ENCODE assay signal across 19 cellular contexts in the genomic region with DNA sequence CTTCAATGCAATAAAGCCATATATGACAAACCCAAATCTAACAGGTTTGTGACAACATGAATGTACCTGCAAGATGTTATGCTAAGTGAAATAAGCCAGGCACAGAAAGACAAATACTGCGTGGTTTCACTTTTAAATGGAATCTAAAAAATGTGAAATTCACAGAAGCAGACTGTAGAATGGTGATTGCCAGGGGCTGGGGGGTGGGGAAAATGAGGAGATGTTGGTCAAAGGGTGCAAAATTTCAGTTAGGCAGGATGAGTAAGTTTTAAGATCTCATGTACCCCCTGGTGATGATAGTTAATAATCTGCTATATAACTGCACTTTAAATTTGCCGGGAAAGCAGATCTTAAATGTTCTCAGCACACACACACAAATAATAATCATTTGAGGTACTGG.
DNase-seq lines count a peak whose midpoint lies in the region; TF ChIP-seq lines count a peak whose summit lies in the region.
"Had no signal": no experiment of that assay in that cellular context is flagged by ENCODE, and none has a peak within 500 bp of the region (broad histone marks: within the 10 kb centered on the region; RNA-seq: fewer than 3 reads in every experiment).

No MANE protein-coding gene starts in this region.

- DNase-seq in HK-2 (ENCODE audit: unreplicated experiment) (peak; percentile 17), adipocyte (ENCODE audit: low read depth) (peak; percentile 10), glomerular visceral epithelial cell (ENCODE audit: extremely low spot score) (peak; percentile 60), esophagus muscularis mucosa (ENCODE audit: extremely low spot score) (no peak), SW480 (ENCODE audit: low spot score) (no peak), NCI-H226 (no peak)
- DNase-seq in CD8-positive, alpha-beta memory T cell = no peak
- DNase-seq: AML-193, COR-L47, DMS153, H9, NCI-H1092, NCI-H146, NCI-H2081, NCI-H524, Right ventricle myocardium superior, SK-N-SH had no signal

- H3K4me3 Mint-ChIP-seq in CD8-positive, alpha-beta memory T cell = no peak overlapping the region
- H3K4me3 Mint-ChIP-seq: CD14-positive monocyte, H9 had no signal

- peaks cover 0 to 3% of the 10 kb centered on the region in 2 donors for H3K27me3 Mint-ChIP-seq in CD8-positive, alpha-beta memory T cell

- H3K9me3 ChIP-seq in adipocyte (ENCODE audit: control insufficient read depth, low read length) = no peaks in the 10 kb centered on the region
- no peaks in the 10 kb centered on the region for H3K9me3 ChIP-seq in esophagus muscularis mucosa
- no peaks in the 10 kb centered on the region for H3K9me3 ChIP-seq in CD8-positive, alpha-beta memory T cell (ENCODE audit: low read length)
- H3K9me3 ChIP-seq: SK-N-SH had no signal

- peaks cover 0 to 1% (median 0%) of the 10 kb centered on the region in 3 donors for H3K36me3 Mint-ChIP-seq in CD8-positive, alpha-beta memory T cell
- H3K36me3 Mint-ChIP-seq: CD14-positive monocyte had no signal

- H3K79me2 ChIP-seq in ACC112 (ENCODE audit: control insufficient read depth, insufficient read depth, low read length, unreplicated experiment) = no peaks in the 10 kb centered on the region

- no peak overlapping the region for H3K27ac Mint-ChIP-seq in CD8-positive, alpha-beta memory T cell
- H3K27ac Mint-ChIP-seq: CD14-positive monocyte, H9 had no signal

- peaks cover 3 to 6% (median 3%) of the 10 kb centered on the region in 5 donors for H3K9me3 Mint-ChIP-seq in CD8-positive, alpha-beta memory T cell
- H3K9me3 Mint-ChIP-seq: H9 had no signal

- intact Hi-C loops in esophagus muscularis mucosa (cut with DNase I) = no loop called here

- no peak overlapping the region for H3K27ac ChIP-seq in ACC112 (ENCODE audit: low read depth, low read length)
- H3K27ac ChIP-seq in esophagus muscularis mucosa (replicated peaks in 1 of 4) = no peak overlapping the region
- H3K27ac ChIP-seq in CD8-positive, alpha-beta memory T cell (ENCODE audit: low read depth, low read length) = no peak overlapping the region

- H3K4me3 ChIP-seq in ACC112 (ENCODE audit: low read depth, low read length) (0 out of 2 replicates have a peak overlapping the region, but pooled peaks have one; percentile 21), adipocyte (ENCODE audit: low read length) (no peak overlapping the region), esophagus muscularis mucosa (no peak overlapping the region)
- no peak overlapping the region for H3K4me3 ChIP-seq in CD8-positive, alpha-beta memory T cell (ENCODE audit: low read length)

- TF ChIP-seq POLR2A in esophagus muscularis mucosa (IDR thresholded peaks at IDR 0.05; ENCODE audit: low read depth) = no peak

- no peak overlapping the region for H2AFZ ChIP-seq in ACC112 (ENCODE audit: low read length, unreplicated experiment)

- H3K27me3 ChIP-seq in ACC112 (ENCODE audit: insufficient read depth, low read length) = no peaks in the 10 kb centered on the region
- H3K27me3 ChIP-seq in adipocyte (replicated peaks; ENCODE audit: control insufficient read depth, insufficient read depth, low read length) = no peaks in the 10 kb centered on the region
- no peaks in the 10 kb centered on the region for H3K27me3 ChIP-seq in esophagus muscularis mucosa
- H3K27me3 ChIP-seq in CD8-positive, alpha-beta memory T cell (ENCODE audit: insufficient read depth, low read length, poor library complexity, severe bottlenecking) = no peaks in the 10 kb centered on the region

- no peak overlapping the region for H3K9ac ChIP-seq in adipocyte (ENCODE audit: low read length)
- H3K9ac ChIP-seq: SK-N-SH had no signal

- CTCF ChIA-PET in CD8-positive, alpha-beta memory T cell (lab: Charles Lee) = no interaction called here

- H3K4me1 Mint-ChIP-seq in CD8-positive, alpha-beta memory T cell = no peaks in the 10 kb centered on the region
- H3K4me1 Mint-ChIP-seq: CD14-positive monocyte, H9 had no signal

- POLR2A ChIA-PET in CD8-positive, alpha-beta memory T cell (lab: Charles Lee) = no interaction called here

- H3K4me1 ChIP-seq in ACC112 (ENCODE audit: control insufficient read depth, insufficient read depth, low read length, unreplicated experiment) (peaks cover 13% of the 10 kb centered on the region), adipocyte (ENCODE audit: control insufficient read depth, insufficient read depth, low read length) (no peaks in the 10 kb centered on the region), esophagus muscularis mucosa (peaks cover 0 to 10% (median 0%) of the 10 kb centered on the region in 4 donors)
- H3K4me1 ChIP-seq in CD8-positive, alpha-beta memory T cell (ENCODE audit: insufficient read depth, low read length) = no peaks in the 10 kb centered on the region

- H3K36me3 ChIP-seq in ACC112 (ENCODE audit: insufficient read depth, low read length) (no peaks in the 10 kb centered on the region), adipocyte (ENCODE audit: control insufficient read depth, insufficient read depth, low read length, severe bottlenecking) (no peaks in the 10 kb centered on the region), esophagus muscularis mucosa (no peaks in the 10 kb centered on the region)
- H3K36me3 ChIP-seq in CD8-positive, alpha-beta memory T cell (ENCODE audit: insufficient read depth, low read length) = no peaks in the 10 kb centered on the region

- 70% methylated on average over 2 of the region's 2 CpGs for WGBS in esophagus muscularis mucosa

- TF ChIP-seq EP300 in esophagus muscularis mucosa (IDR thresholded peaks at IDR 0.05) = no peak

- TF ChIP-seq CTCF in esophagus muscularis mucosa (IDR thresholded peaks at IDR 0.05) = no peak

Comparison
In these comparisons a context has a peak if more than half of its experiments do, and no peak if none do; other contexts are left out.
1. DNase-seq: peak in HK-2 (single experiment), adipocyte (single experiment) and glomerular visceral epithelial cell (single experiment); none in esophagus muscularis mucosa (single experiment), SW480 (single experiment), NCI-H226 (single experiment) and CD8-positive, alpha-beta memory T cell (0 of 5).